1 cellular context compared by ENCODE assay signal in the genomic region with DNA sequence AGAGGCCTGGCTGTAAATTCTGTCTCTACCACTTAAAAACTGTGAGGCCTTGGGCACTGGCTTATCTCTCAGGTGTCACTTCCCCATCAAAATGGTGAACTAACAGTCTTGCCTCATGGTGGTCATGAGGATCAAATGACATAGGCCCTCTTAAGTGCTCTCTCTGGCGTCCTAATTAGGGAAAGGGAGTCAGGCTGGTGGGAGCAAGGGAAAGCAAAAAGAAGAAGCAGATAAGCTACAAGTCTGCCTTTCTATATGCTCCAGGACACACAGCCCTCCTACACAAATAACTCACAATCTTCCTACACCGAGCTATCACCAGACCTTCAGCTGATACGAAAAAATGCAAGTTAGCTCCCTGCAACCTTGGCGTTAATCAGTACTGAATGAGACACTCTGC.
TF ChIP-seq lines count a peak whose summit lies in the region.

No MANE protein-coding gene starts in this region.

TF ChIP-seq in H1, 55 proteins besides CTCF, POLR2A, EP300 and RAD21:
- TF ChIP-seq CREB1 (IDR thresholded peaks at IDR 0.05) (no peak), NRF1 (IDR thresholded peaks at IDR 0.05; ENCODE audit: low read depth, low read length) (no peak), BCL11A (IDR thresholded peaks at IDR 0.05; ENCODE audit: low read depth in 2 of 2, low read length in 2 of 2) (no peak), ZNF274 (IDR thresholded peaks at IDR 0.05; ENCODE audit: borderline replicate concordance, extremely low read depth, low read length) (no peak), JUND (IDR thresholded peaks at IDR 0.05; ENCODE audit: low read length) (no peak), SRF (IDR thresholded peaks at IDR 0.05; ENCODE audit: low read depth, low read length) (no peak), PHF8 (conservative IDR thresholded peaks at IDR 0.05; ENCODE audit: low read depth, low read length) (no peak)
- TF ChIP-seq, protein P1, sequence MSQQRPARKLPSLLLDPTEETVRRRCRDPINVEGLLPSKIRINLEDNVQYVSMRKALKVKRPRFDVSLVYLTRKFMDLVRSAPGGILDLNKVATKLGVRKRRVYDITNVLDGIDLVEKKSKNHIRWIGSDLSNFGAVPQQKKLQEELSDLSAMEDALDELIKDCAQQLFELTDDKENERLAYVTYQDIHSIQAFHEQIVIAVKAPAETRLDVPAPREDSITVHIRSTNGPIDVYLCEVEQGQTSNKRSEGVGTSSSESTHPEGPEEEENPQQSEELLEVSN (IDR thresholded peaks at IDR 0.05): no peak
- TF ChIP-seq, protein P2, sequence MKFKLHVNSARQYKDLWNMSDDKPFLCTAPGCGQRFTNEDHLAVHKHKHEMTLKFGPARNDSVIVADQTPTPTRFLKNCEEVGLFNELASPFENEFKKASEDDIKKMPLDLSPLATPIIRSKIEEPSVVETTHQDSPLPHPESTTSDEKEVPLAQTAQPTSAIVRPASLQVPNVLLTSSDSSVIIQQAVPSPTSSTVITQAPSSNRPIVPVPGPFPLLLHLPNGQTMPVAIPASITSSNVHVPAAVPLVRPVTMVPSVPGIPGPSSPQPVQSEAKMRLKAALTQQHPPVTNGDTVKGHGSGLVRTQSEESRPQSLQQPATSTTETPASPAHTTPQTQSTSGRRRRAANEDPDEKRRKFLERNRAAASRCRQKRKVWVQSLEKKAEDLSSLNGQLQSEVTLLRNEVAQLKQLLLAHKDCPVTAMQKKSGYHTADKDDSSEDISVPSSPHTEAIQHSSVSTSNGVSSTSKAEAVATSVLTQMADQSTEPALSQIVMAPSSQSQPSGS (IDR thresholded peaks at IDR 0.05; ENCODE audit: low read length): no peak
